23 cellular contexts compared by ENCODE assay signal in the genomic region with DNA sequence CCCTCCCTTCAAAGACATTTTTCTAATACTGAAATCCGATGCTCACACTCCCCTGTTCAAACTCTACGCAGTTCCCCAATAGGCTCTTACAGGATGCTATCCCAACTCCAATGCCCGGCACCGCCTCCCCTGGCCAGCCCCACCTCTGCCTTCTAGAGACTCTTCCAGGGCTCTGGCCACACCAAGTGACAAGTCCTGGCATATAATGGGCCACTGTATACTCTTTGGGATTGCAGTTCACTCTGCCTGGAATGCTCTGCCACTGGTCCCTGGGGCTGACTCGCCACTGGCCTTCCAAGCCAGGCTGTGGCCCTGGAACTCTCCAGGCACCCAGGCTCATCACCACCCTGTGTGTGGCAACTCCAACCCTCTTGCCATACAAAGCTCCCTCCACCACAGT. TPM values are rescaled to one million over a fixed set of nuclear protein-coding genes. Genes with fewer than 3 reads are reported as not detected.
DNase-seq lines count a peak whose midpoint lies in the region; ATAC-seq, FAIRE-seq and TF ChIP-seq lines count a peak whose summit lies in the region.
"Had no signal": no experiment of that assay in that cellular context is flagged by ENCODE, and none has a peak within 500 bp of the region (broad histone marks: within the 10 kb centered on the region; RNA-seq: fewer than 3 reads in every experiment).

No MANE protein-coding gene starts in this region.

- H3F3A ChIP-seq in neural progenitor cell (ENCODE audit: low read depth) = peaks cover 12% of the 10 kb centered on the region

- FAIRE-seq in HepG2 (lab: Jason Lieb, UNC) = no peak
- FAIRE-seq: astrocyte, D721Med, GM19239 had no signal

- H3K4me1 Mint-ChIP-seq in neural progenitor cell = peaks cover 14% of the 10 kb centered on the region
- H3K4me1 Mint-ChIP-seq in activated T-cell treated with anti-CD3 and anti-CD28 coated beads, Interleukin-2, amount 50 U/mL, for 24 hours (ENCODE audit: low read depth) = peaks cover 17% of the 10 kb centered on the region

- in situ Hi-C loops in HepG2 (cut with HindIII; ENCODE audit: extremely low pct_ligation_motif_present, low pct_unique_long_range_greater_than_20kb) = no loop called here

- WGBS in HepG2 (ENCODE audit: low lambda C conversion rate) = 27% methylated on average over 3 of the region's 5 CpGs
- 95% methylated on average over 3 of the region's 5 CpGs for WGBS in right lobe of liver (ENCODE audit: insufficient coverage, low coverage, low lambda C conversion rate, missing lambda C conversion rate)

- H3K27me3 Mint-ChIP-seq in neural progenitor cell (ENCODE audit: insufficient read depth, low read depth) = peaks cover 2% of the 10 kb centered on the region
- no peaks in the 10 kb centered on the region for H3K27me3 Mint-ChIP-seq in activated T-cell treated with anti-CD3 and anti-CD28 coated beads, Interleukin-2, amount 50 U/mL, for 24 hours
- H3K27me3 Mint-ChIP-seq: activated naive CD8-positive, alpha-beta T cell treated with anti-CD3 and anti-CD28 coated beads, Interleukin-2, amount 10 ng/mL, durations not matched to agents 7 days and 5 days; progenitor cell of endocrine pancreas had no signal

- H3K9me3 Mint-ChIP-seq in neural progenitor cell = no peaks in the 10 kb centered on the region
- H3K9me3 Mint-ChIP-seq in activated T-cell treated with anti-CD3 and anti-CD28 coated beads, Interleukin-2, amount 50 U/mL, for 24 hours = no peaks in the 10 kb centered on the region
- H3K9me3 Mint-ChIP-seq: activated naive CD8-positive, alpha-beta T cell treated with anti-CD3 and anti-CD28 coated beads, Interleukin-2, amount 10 ng/mL, durations not matched to agents 7 days and 5 days; WTC11 had no signal

- CTCF ChIA-PET in HepG2 (lab: Yijun Ruan, JAX; ENCODE audit: low intra/inter-chr PET ratio, low total read pairs) = no interaction called here

- H3K79me2 ChIP-seq in HepG2 (ENCODE audit: insufficient read depth, low read length) = peaks cover 15% of the 10 kb centered on the region
- H3K79me2 ChIP-seq in neural progenitor cell (ENCODE audit: low read depth) = peaks cover 17% of the 10 kb centered on the region

- peak overlapping the region; percentile 72 for H3K4me2 ChIP-seq in HepG2 (ENCODE audit: low read depth, low read length)
- H3K4me2 ChIP-seq in neural progenitor cell = no peak overlapping the region

- POLR2A ChIA-PET in HepG2 (lab: Yijun Ruan, JAX) = no interaction called here

- BruUV-seq in HepG2 (replicated peaks; lab: Mats Ljungman, UMichigan) = no TSS peak

- no peaks in the 10 kb centered on the region; a peak in 1 of 5 replicates for H3K27me3 ChIP-seq in HepG2 (ENCODE audit: control insufficient read depth in 1 of 2, insufficient read depth in 2 of 2, low read length in 2 of 2)
- no peaks in the 10 kb centered on the region for H3K27me3 ChIP-seq in right lobe of liver
- no peaks in the 10 kb centered on the region for H3K27me3 ChIP-seq in neural progenitor cell

- no peak overlapping the region for H3K27ac ChIP-seq in HepG2 (ENCODE audit: extremely low read length, insufficient read depth, low read length)
- H3K27ac ChIP-seq in right lobe of liver = peak overlapping the region in 1 of 3 donors; percentile 33
- H3K27ac ChIP-seq in neural progenitor cell = no peak overlapping the region

- ATAC-seq in HepG2 = peak; percentile 38
- no peak for ATAC-seq in right lobe of liver
- ATAC-seq: mucosa of descending colon, WTC11 had no signal

- H3K4me3 ChIP-seq in HepG2 (replicated peaks in 1 of 3; ENCODE audit: insufficient read depth in 1 of 3, low read depth in 2 of 3, low read length in 3 of 3) = peak overlapping the region in 2 of 3 experiments; percentile 38 to 43; a peak in 2 of 6 replicates
- H3K4me3 ChIP-seq in right lobe of liver = no peak overlapping the region
- no peak overlapping the region for H3K4me3 ChIP-seq in neural progenitor cell
- H3K4me3 ChIP-seq: mucosa of descending colon had no signal

- H3K9me3 ChIP-seq in HepG2 (ENCODE audit: low read length) (no peaks in the 10 kb centered on the region), right lobe of liver (no peaks in the 10 kb centered on the region), neural progenitor cell (ENCODE audit: low read depth) (no peaks in the 10 kb centered on the region)
- H3K9me3 ChIP-seq: mucosa of descending colon had no signal

- H3K4me1 ChIP-seq in HepG2 (ENCODE audit: insufficient read depth, low read length) (peaks cover 60% of the 10 kb centered on the region), right lobe of liver (peaks cover 0 to 32% (median 11%) of the 10 kb centered on the region in 4 donors), neural progenitor cell (peaks cover 8% of the 10 kb centered on the region)

- H4K20me1 ChIP-seq in HepG2 (ENCODE audit: insufficient read depth, low read length) (peaks cover under 1% of the 10 kb centered on the region; the same call in 1 of the 2 replicates), neural progenitor cell (ENCODE audit: low read depth) (peaks cover 14% of the 10 kb centered on the region)

- TF ChIP-seq EP300 in HepG2 (IDR thresholded peaks at IDR 0.05; ENCODE audit: low read depth in 2 of 2, low read length in 2 of 2) (no peak), HepG2 (CRISPR knock-in tag; IDR thresholded peaks at IDR 0.05; ENCODE audit: borderline replicate concordance) (no peak)

- peaks cover 5% of the 10 kb centered on the region for H3K36me3 Mint-ChIP-seq in neural progenitor cell
- peaks cover 9% of the 10 kb centered on the region for H3K36me3 Mint-ChIP-seq in activated T-cell treated with anti-CD3 and anti-CD28 coated beads, Interleukin-2, amount 50 U/mL, for 24 hours (ENCODE audit: low read depth)
- H3K36me3 Mint-ChIP-seq: activated naive CD8-positive, alpha-beta T cell treated with anti-CD3 and anti-CD28 coated beads, Interleukin-2, amount 10 ng/mL, durations not matched to agents 7 days and 5 days had no signal

- no peak for TF ChIP-seq CTCF in HepG2 (CRISPR knock-in tag; IDR thresholded peaks at IDR 0.05)
- no peak for TF ChIP-seq CTCF in right lobe of liver (IDR thresholded peaks at IDR 0.05)
- TF ChIP-seq CTCF in neural progenitor cell (IDR thresholded peaks at IDR 0.05) = no peak

- H3K36me3 ChIP-seq in HepG2 (replicated peaks in 1 of 2; ENCODE audit: control insufficient read depth in 1 of 2, insufficient read depth in 2 of 2, low read length in 2 of 2) (no peaks in the 10 kb centered on the region), right lobe of liver (no peaks in the 10 kb centered on the region), neural progenitor cell (no peaks in the 10 kb centered on the region)

- H2AFZ ChIP-seq in HepG2 (ENCODE audit: low read length) (no peak overlapping the region), neural progenitor cell (replicated peaks) (no peak overlapping the region)

- TF ChIP-seq RAD21 in HepG2 (CRISPR knock-in tag; IDR thresholded peaks at IDR 0.05) = no peak

- H3K4me3 Mint-ChIP-seq in neural progenitor cell = no peak overlapping the region
- no peak overlapping the region for H3K4me3 Mint-ChIP-seq in activated T-cell treated with anti-CD3 and anti-CD28 coated beads, Interleukin-2, amount 50 U/mL, for 24 hours
- H3K4me3 Mint-ChIP-seq: activated naive CD8-positive, alpha-beta T cell treated with anti-CD3 and anti-CD28 coated beads, Interleukin-2, amount 10 ng/mL, durations not matched to agents 7 days and 5 days; WTC11 had no signal

- TF ChIP-seq POLR2A in HepG2 (IDR thresholded peaks at IDR 0.05; ENCODE audit: insufficient read depth in 1 of 2, low read depth in 2 of 2, low read length in 2 of 2) (no peak), right lobe of liver (IDR thresholded peaks at IDR 0.05) (no peak)

- DNase-seq in HepG2 (ENCODE audit: low spot score) (peak; percentile 24), right lobe of liver (no peak), SW480 (ENCODE audit: low spot score) (peak; percentile 73), neural progenitor cell (ENCODE audit: low spot score) (no peak), NCI-H1417 treated with DMSO at 0.1 percent for 48 hours (lab: John Stamatoyannopoulos, UW) (no peak), 8988T (no peak)
- DNase-seq in activated T-cell treated with anti-CD3 and anti-CD28 coated beads, Interleukin-2, amount 50 U/mL, for 48 hours = no peak
- no peak for DNase-seq in activated T-cell treated with anti-CD3 and anti-CD28 coated beads, Interleukin-2, amount 50 U/mL, for 24 hours
- DNase-seq: activated naive CD8-positive, alpha-beta T cell treated with anti-CD3 and anti-CD28 coated beads, Interleukin-2, amount 10 ng/mL, durations not matched to agents 7 days and 5 days; central memory CD4-positive, alpha-beta T cell; islet precursor cell; KG1; mucosa of descending colon; NCI-H1436 treated with DMSO at 0.1 percent for 48 hours; NCI-H226; NCI-H774; stimulated activated CD8-positive, alpha-beta memory T cell treated with anti-CD3 and anti-CD28 coated beads, Interleukin-4, amount 100 ng/mL, for 48 hours; T-helper 9 cell had no signal

- peak overlapping the region; percentile 13 for H3K27ac Mint-ChIP-seq in neural progenitor cell
- no peak overlapping the region for H3K27ac Mint-ChIP-seq in activated T-cell treated with anti-CD3 and anti-CD28 coated beads, Interleukin-2, amount 50 U/mL, for 24 hours
- H3K27ac Mint-ChIP-seq: activated naive CD8-positive, alpha-beta T cell treated with anti-CD3 and anti-CD28 coated beads, Interleukin-2, amount 10 ng/mL, durations not matched to agents 7 days and 5 days; progenitor cell of endocrine pancreas; WTC11 had no signal

- H3K9ac ChIP-seq in HepG2 (ENCODE audit: insufficient read depth, low read depth, low read length) (no peak overlapping the region), neural progenitor cell (no peak overlapping the region)

- intact Hi-C loops in HepG2 (cut with micrococcal nuclease; ENCODE audit: unreplicated experiment) (no loop called here), right lobe of liver (cut with DNase I) (no loop called here)

RNA-seq across cellular contexts. Expression of gene BRI3, which starts 3.1 kb away (rescaled TPM):
- total RNA-seq in HepG2 (2016; rRNA removed; fragmentation: Illumina TruSeq; extraction: Trizol) (37.2 and 54.0 TPM in 2 replicates), right lobe of liver (100 to 1,000 TPM in 4 of 6 experiments, 10 to 100 TPM in 2; 34.7 to 160 (median 137) TPM), neural progenitor cell (ENCODE audit: low replicate concordance) (22.2 and 26.4 TPM in 2 replicates)
- total RNA-seq in HepG2 (2016; cell fraction: cytosol; rRNA removed; fragmentation: Illumina TruSeq; extraction: Trizol; ENCODE audit: low read depth) = 362 and 379 TPM in 2 replicates
- 32.4 and 58.8 TPM in 2 replicates for total RNA-seq in HepG2 (2016; cell fraction: insoluble cytoplasmic fraction; rRNA removed; fragmentation: Illumina TruSeq; extraction: Trizol)
- 234 and 253 TPM in 2 replicates for total RNA-seq in HepG2 (2016; cell fraction: membrane; rRNA removed; fragmentation: Illumina TruSeq; extraction: Trizol)
- 25.6 and 29.4 TPM in 2 replicates for total RNA-seq in HepG2 (2016; cell fraction: nucleus; rRNA removed; fragmentation: Illumina TruSeq; extraction: Trizol)
- 103 and 113 TPM in 2 replicates for polyA plus RNA-seq in HepG2 (2011; rRNA removed)
- 80.0 TPM in 2 replicates for polyA plus RNA-seq in HepG2 (2011; cell fraction: cytosol; rRNA removed)
- polyA plus RNA-seq in HepG2 (2011; cell fraction: nucleus; rRNA removed) = 27.5 and 33.8 TPM in 2 replicates
- polyA plus RNA-seq in HepG2 (2012) = 83.2 and 95.1 TPM in 2 replicates
- 889 and 952 TPM in 2 replicates for polyA plus RNA-seq in HepG2 (2016; cell fraction: cytosol; fragmentation: Illumina TruSeq; extraction: Trizol; ENCODE audit: low read depth)
- 61.2 and 81.9 TPM in 2 replicates for polyA plus RNA-seq in HepG2 (2016; cell fraction: insoluble cytoplasmic fraction; fragmentation: Illumina TruSeq; extraction: Trizol; ENCODE audit: low read depth)
- 488 and 495 TPM in 2 replicates for polyA plus RNA-seq in HepG2 (2016; cell fraction: membrane; fragmentation: Illumina TruSeq; extraction: Trizol; ENCODE audit: low read depth)
- 59.1 and 78.9 TPM in 2 replicates for polyA plus RNA-seq in HepG2 (2016; cell fraction: nucleus; fragmentation: Illumina TruSeq; extraction: Trizol; ENCODE audit: insufficient read depth, low read depth)
- 61.6 and 63.3 TPM in 2 replicates for polyA minus RNA-seq in HepG2 (2011; rRNA and poly(A)+ RNA removed; ENCODE audit: low replicate concordance)
- polyA minus RNA-seq in HepG2 (2011; cell fraction: cytosol; rRNA and poly(A)+ RNA removed) = 27.4 and 34.8 TPM in 2 replicates
- polyA minus RNA-seq in HepG2 (2011; cell fraction: nucleus; rRNA and poly(A)+ RNA removed) = 22.8 and 23.6 TPM in 2 replicates

RNA-seq across cellular contexts. Expression of gene TECPR1, which starts 26.4 kb away (rescaled TPM):
- total RNA-seq in HepG2 (2016; rRNA removed; fragmentation: Illumina TruSeq; extraction: Trizol) = 6.3 and 8.3 TPM in 2 replicates
- total RNA-seq in HepG2 (2016; cell fraction: cytosol; rRNA removed; fragmentation: Illumina TruSeq; extraction: Trizol; ENCODE audit: low read depth) = 1.5 and 2.3 TPM in 2 replicates
- 5.7 and 9.5 TPM in 2 replicates for total RNA-seq in HepG2 (2016; cell fraction: insoluble cytoplasmic fraction; rRNA removed; fragmentation: Illumina TruSeq; extraction: Trizol)
- 2.0 and 2.8 TPM in 2 replicates for total RNA-seq in HepG2 (2016; cell fraction: membrane; rRNA removed; fragmentation: Illumina TruSeq; extraction: Trizol)
- 10.0 and 10.5 TPM in 2 replicates for total RNA-seq in HepG2 (2016; cell fraction: nucleus; rRNA removed; fragmentation: Illumina TruSeq; extraction: Trizol)
- polyA plus RNA-seq in HepG2 (2011; rRNA removed) = 2.3 and 2.5 TPM in 2 replicates
- polyA plus RNA-seq in HepG2 (2011; cell fraction: cytosol; rRNA removed) = 1.4 and 2.3 TPM in 2 replicates
- 15.9 and 17.4 TPM in 2 replicates for polyA plus RNA-seq in HepG2 (2011; cell fraction: nucleus; rRNA removed)
- 4.7 and 7.6 TPM in 2 replicates for polyA plus RNA-seq in HepG2 (2012)
- 0.37 and 0.40 TPM in 2 replicates for polyA plus RNA-seq in HepG2 (2016; cell fraction: cytosol; fragmentation: Illumina TruSeq; extraction: Trizol; ENCODE audit: low read depth)
- 2.7 and 2.9 TPM in 2 replicates for polyA plus RNA-seq in HepG2 (2016; cell fraction: insoluble cytoplasmic fraction; fragmentation: Illumina TruSeq; extraction: Trizol; ENCODE audit: low read depth)
- 0.61 and 0.71 TPM in 2 replicates for polyA plus RNA-seq in HepG2 (2016; cell fraction: membrane; fragmentation: Illumina TruSeq; extraction: Trizol; ENCODE audit: low read depth)
- 15.6 and 16.9 TPM in 2 replicates for polyA plus RNA-seq in HepG2 (2016; cell fraction: nucleus; fragmentation: Illumina TruSeq; extraction: Trizol; ENCODE audit: insufficient read depth, low read depth)
- 2.3 and 6.5 TPM in 2 replicates for polyA minus RNA-seq in HepG2 (2011; rRNA and poly(A)+ RNA removed; ENCODE audit: low replicate concordance)
- polyA minus RNA-seq in HepG2 (2011; cell fraction: cytosol; rRNA and poly(A)+ RNA removed) = 2.5 and 4.0 TPM in 2 replicates
- polyA minus RNA-seq in HepG2 (2011; cell fraction: nucleus; rRNA and poly(A)+ RNA removed) = 5.9 and 7.1 TPM in 2 replicates
- total RNA-seq in right lobe of liver = 10 to 100 TPM in 5 of 6 experiments, 1 to 10 TPM in 1; 9.4 to 14.9 (median 12.4) TPM
- total RNA-seq in neural progenitor cell (ENCODE audit: low replicate concordance) = 10.8 and 27.8 TPM in 2 replicates

Comparison
In these comparisons a context has a peak if more than half of its experiments do, and no peak if none do; other contexts are left out.
1. DNase-seq: peak in HepG2 (single experiment) and SW480 (single experiment); none in right lobe of liver (0 of 3), neural progenitor cell (single experiment), NCI-H1417 treated with DMSO at 0.1 percent for 48 hours (single experiment), 8988T (single experiment), activated T-cell treated with anti-CD3 and anti-CD28 coated beads, Interleukin-2, amount 50 U/mL, for 48 hours (0 of 2) and activated T-cell treated with anti-CD3 and anti-CD28 coated beads, Interleukin-2, amount 50 U/mL, for 24 hours (single experiment).
2. H3K4me3 ChIP-seq: peak in HepG2 (2 of 3); none in right lobe of liver (0 of 3) and neural progenitor cell (single experiment).